ENCODE assay signal across 1 cellular context in the genomic region with DNA sequence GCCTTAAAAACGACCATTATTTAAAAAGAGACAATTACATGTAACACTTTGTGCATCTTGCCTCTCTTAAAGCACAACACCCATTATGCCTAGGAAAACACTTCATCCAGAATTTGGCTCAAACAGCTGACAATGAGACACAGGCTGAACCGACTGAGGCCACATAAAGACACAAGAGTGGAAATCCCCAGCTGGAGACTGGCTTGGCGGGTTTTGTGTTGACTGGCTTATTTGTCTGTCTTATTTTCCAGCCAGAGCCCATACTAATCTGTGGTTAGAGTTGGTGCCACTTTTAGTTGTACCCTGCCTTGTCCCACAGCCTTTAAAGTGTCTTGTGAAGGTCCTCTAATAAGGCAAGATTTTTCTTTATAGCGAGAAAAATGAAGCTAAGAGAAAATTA.
TF ChIP-seq lines count a peak whose summit lies in the region.

No MANE protein-coding gene starts in this region.

TF ChIP-seq in HepG2, 621 proteins besides CTCF, POLR2A, EP300 and RAD21 (continued from another document):
- TF ChIP-seq, protein P1, sequence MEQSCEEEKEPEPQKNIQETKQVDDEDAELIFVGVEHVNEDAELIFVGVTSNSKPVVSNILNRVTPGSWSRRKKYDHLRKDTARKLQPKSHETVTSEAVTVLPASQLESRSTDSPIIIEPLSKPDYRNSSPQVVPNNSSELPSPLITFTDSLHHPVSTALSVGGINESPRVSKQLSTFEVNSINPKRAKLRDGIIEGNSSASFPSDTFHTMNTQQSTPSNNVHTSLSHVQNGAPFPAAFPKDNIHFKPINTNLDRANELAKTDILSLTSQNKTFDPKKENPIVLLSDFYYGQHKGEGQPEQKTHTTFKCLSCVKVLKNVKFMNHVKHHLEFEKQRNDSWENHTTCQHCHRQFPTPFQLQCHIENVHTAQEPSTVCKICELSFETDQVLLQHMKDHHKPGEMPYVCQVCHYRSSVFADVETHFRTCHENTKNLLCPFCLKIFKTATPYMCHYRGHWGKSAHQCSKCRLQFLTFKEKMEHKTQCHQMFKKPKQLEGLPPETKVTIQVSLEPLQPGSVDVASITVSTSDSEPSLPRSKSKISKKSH (CRISPR knock-in tag; IDR thresholded peaks at IDR 0.05; ENCODE audit: borderline replicate concordance) = no peak
- TF ChIP-seq JDP2 (CRISPR knock-in tag; IDR thresholded peaks at IDR 0.05; ENCODE audit: borderline replicate concordance) = no peak
- TF ChIP-seq ZNF253 (CRISPR knock-in tag; IDR thresholded peaks at IDR 0.05; ENCODE audit: borderline replicate concordance) = no peak
- no peak for TF ChIP-seq RFXAP (CRISPR knock-in tag; IDR thresholded peaks at IDR 0.05; ENCODE audit: borderline replicate concordance)
